In the genomic region with DNA sequence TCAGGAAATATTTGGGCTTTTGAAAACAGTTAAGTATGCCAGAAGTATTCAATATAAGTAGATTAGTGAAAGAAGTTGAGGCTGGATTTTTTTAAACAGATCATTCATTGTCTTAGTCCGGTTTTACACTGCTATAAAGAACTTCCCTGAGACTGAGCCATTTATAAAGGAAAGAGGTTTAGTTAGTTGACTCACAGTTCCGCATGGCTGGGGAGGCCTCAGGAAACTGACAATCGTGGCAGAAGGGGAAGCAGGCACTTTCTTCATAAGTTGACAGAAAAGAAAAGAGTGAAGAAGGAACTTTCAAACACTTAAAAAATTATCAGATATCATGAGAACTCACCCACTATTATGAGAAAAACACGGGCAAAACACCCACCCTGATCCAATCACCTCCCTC, we compare ENCODE assay signal across 23 cellular contexts. TPM values are rescaled to one million over a fixed set of nuclear protein-coding genes. Genes with fewer than 3 reads are reported as not detected.
DNase-seq lines count a peak whose midpoint lies in the region; ATAC-seq and TF ChIP-seq lines count a peak whose summit lies in the region.
"Had no signal": no experiment of that assay in that cellular context is flagged by ENCODE, and none has a peak within 500 bp of the region (broad histone marks: within the 10 kb centered on the region; RNA-seq: fewer than 3 reads in every experiment).

No MANE protein-coding gene starts in this region.

- H3K27me3 Mint-ChIP-seq in CD8-positive, alpha-beta T cell (ENCODE audit: low read depth) = no peaks in the 10 kb centered on the region
- H3K27me3 Mint-ChIP-seq: activated CD4-positive, alpha-beta T cell treated with anti-CD3 and anti-CD28 coated beads for 36 hours had no signal

- no peak for TF ChIP-seq CTCF in CD8-positive, alpha-beta T cell (IDR thresholded peaks at IDR 0.05)

- H3K4me1 ChIP-seq in CD8-positive, alpha-beta T cell (ENCODE audit: insufficient read depth, low read length) = no peaks in the 10 kb centered on the region
- H3K4me1 ChIP-seq: gastroesophageal sphincter, testis had no signal

- H3K9me3 Mint-ChIP-seq in CD8-positive, alpha-beta T cell = no peaks in the 10 kb centered on the region

- H3K4me3 ChIP-seq in CD8-positive, alpha-beta T cell (ENCODE audit: low read depth, low read length) = no peak overlapping the region
- H3K4me3 ChIP-seq: gastroesophageal sphincter, testis had no signal

- no peaks in the 10 kb centered on the region for H3K36me3 Mint-ChIP-seq in CD8-positive, alpha-beta T cell

- intact Hi-C loops in CD8-positive, alpha-beta T cell (cut with DNase I, micrococcal nuclease) = no loop called here

- H3K4me3 Mint-ChIP-seq in CD8-positive, alpha-beta T cell = no peak overlapping the region
- H3K4me3 Mint-ChIP-seq: activated CD4-positive, alpha-beta T cell treated with anti-CD3 and anti-CD28 coated beads for 36 hours had no signal

- no peaks in the 10 kb centered on the region for H3K36me3 ChIP-seq in CD8-positive, alpha-beta T cell (ENCODE audit: insufficient read depth, low read length)
- H3K36me3 ChIP-seq: gastroesophageal sphincter had no signal

- no peak overlapping the region for H3K27ac ChIP-seq in CD8-positive, alpha-beta T cell (ENCODE audit: low read depth, low read length)
- H3K27ac ChIP-seq: C4-2B, gastroesophageal sphincter, testis had no signal

- H3K27me3 ChIP-seq in CD8-positive, alpha-beta T cell (ENCODE audit: insufficient read depth, low read length) = no peaks in the 10 kb centered on the region
- H3K27me3 ChIP-seq: gastroesophageal sphincter, testis had no signal

- H3K4me1 Mint-ChIP-seq in CD8-positive, alpha-beta T cell (ENCODE audit: low read depth) = no peaks in the 10 kb centered on the region
- H3K4me1 Mint-ChIP-seq: activated CD4-positive, alpha-beta T cell treated with anti-CD3 and anti-CD28 coated beads for 36 hours had no signal

- CTCF ChIA-PET in CD8-positive, alpha-beta T cell (lab: Charles Lee) = no interaction called here

- no peak overlapping the region for H3K27ac Mint-ChIP-seq in CD8-positive, alpha-beta T cell
- H3K27ac Mint-ChIP-seq: activated CD4-positive, alpha-beta T cell treated with anti-CD3 and anti-CD28 coated beads for 36 hours had no signal

- ATAC-seq in GM18868 (IDR thresholded peaks at IDR 0.05; ENCODE audit: unreplicated experiment) (peak; percentile 80), HG03039 (IDR thresholded peaks at IDR 0.05; ENCODE audit: unreplicated experiment) (peak; percentile 88), HG02938 (IDR thresholded peaks at IDR 0.05; ENCODE audit: unreplicated experiment) (no peak), GM19455 (IDR thresholded peaks at IDR 0.05; ENCODE audit: unreplicated experiment) (no peak)
- ATAC-seq in CD8-positive, alpha-beta T cell = no peak
- ATAC-seq: activated CD4-positive, alpha-beta T cell treated with anti-CD3 and anti-CD28 coated beads for 36 hours; esophagus mucosa; gastroesophageal sphincter; left ventricle myocardium superior; SK-N-SH treated with all-trans-retinoic acid at 6 μM for 48 hours had no signal

- DNase-seq in NOMO-1 (lab: John Stamatoyannopoulos, UW; ENCODE audit: unreplicated experiment in 2 of 2) (peak; percentile 54 to 72), midbrain (lab: John Stamatoyannopoulos, UW) (peak; percentile 1)
- no peak for DNase-seq in CD8-positive, alpha-beta T cell
- DNase-seq: activated CD4-positive, alpha-beta T cell treated with anti-CD3 and anti-CD28 coated beads for 36 hours; activated CD8-positive, alpha-beta memory T cell treated with anti-CD3 and anti-CD28 coated beads, Interleukin-2, amount 50 U/mL, for 48 hours; amygdala; central memory CD4-positive, alpha-beta T cell; DMS 273 treated with DMSO at 0.1 percent for 48 hours; HCEC 1CT; KG1; left ventricle myocardium superior; NCI-H2107; NCI-H510A treated with DMSO at 0.1 percent for 48 hours; stimulated activated CD4-positive, alpha-beta T cell treated with anti-CD3 and anti-CD28 coated beads, Interleukin-12 subunit alpha, Interleukin-12 subunit beta, amount 100 ng/mL, for 4 hours; testis had no signal

- H3K9me3 ChIP-seq in CD8-positive, alpha-beta T cell (ENCODE audit: low read length) = no peaks in the 10 kb centered on the region
- H3K9me3 ChIP-seq: gastroesophageal sphincter, testis had no signal

- POLR2A ChIA-PET in CD8-positive, alpha-beta T cell (lab: Charles Lee) = no interaction called here

RNA-seq across cellular contexts. Expression of a gene that starts 31.1 kb away (rescaled TPM):
- total RNA-seq in CD8-positive, alpha-beta T cell = not detected
- total RNA-seq: activated CD4-positive, alpha-beta T cell treated with anti-CD3 and anti-CD28 coated beads for 36 hours; esophagus mucosa; gastroesophageal sphincter; left ventricle myocardium superior had no signal

Comparison
In these comparisons a context has a peak if more than half of its experiments do, and no peak if none do; other contexts are left out.
1. ATAC-seq: peak in GM18868 (single experiment) and HG03039 (single experiment); none in HG02938 (single experiment), CD8-positive, alpha-beta T cell (single experiment) and GM19455 (single experiment).
2. DNase-seq: peak in NOMO-1 (2 of 2) and midbrain (single experiment); none in CD8-positive, alpha-beta T cell (0 of 7).